ENCODE assay signal across 1 cellular context in the genomic region with DNA sequence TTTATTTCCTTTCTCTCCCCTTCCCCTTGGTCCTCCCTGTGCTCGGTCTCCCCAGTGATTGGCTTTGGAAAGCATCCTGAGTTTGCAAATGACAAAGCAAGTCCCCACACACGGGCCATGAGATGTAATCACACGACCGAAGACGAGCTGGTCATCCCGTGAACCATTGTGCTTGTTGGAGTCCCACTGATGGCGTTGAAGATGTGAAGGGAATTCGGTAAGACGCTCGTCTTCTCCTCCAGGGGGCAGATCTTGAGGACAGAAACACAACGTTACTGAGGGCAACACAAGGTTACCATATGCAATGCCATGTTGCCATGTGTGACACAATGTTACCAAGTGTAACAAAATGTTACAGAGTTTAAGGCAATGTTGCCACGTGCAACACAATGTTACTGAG.
TF ChIP-seq lines count a peak whose summit lies in the region.

No MANE protein-coding gene starts in this region.

TF ChIP-seq in H1, 55 proteins besides CTCF, POLR2A, EP300 and RAD21:
- TF ChIP-seq SIN3A (conservative IDR thresholded peaks at IDR 0.05 in 1 of 2, IDR thresholded peaks at IDR 0.05 in 1 of 2; ENCODE audit: low read depth in 1 of 2, low read length in 2 of 2) = no peak
